ENCODE assay signal across 17 cellular contexts in the genomic region with DNA sequence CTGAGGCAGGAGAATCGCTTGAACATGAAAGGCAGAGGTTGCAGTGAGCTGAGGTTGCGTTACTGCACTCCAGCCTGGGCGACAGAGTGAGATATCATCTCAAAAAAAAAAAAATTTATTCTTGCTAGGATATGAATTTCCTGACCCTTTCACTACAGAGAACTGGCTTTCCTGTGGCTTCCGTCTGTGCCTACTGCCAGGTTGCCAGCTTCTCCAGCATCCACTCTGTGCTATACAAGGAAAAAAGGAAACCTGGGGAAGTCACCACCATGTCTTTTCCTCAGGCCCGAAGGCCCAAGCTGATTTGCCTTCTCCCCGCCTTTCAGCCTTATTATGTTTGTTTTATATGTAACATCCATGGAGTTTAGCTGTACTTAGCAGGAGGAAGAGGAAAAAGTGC.
DNase-seq lines count a peak whose midpoint lies in the region; ATAC-seq and TF ChIP-seq lines count a peak whose summit lies in the region.
"Had no signal": no experiment of that assay in that cellular context is flagged by ENCODE, and none has a peak within 500 bp of the region (broad histone marks: within the 10 kb centered on the region; RNA-seq: fewer than 3 reads in every experiment).

No MANE protein-coding gene starts in this region.

- H3K36me3 Mint-ChIP-seq in activated CD8-positive, alpha-beta memory T cell treated with anti-CD3 and anti-CD28 coated beads, Interleukin-2, amount 10 ng/mL, durations not matched to agents 7 days and 5 days, result no peaks in the 10 kb centered on the region
- peaks cover 8% of the 10 kb centered on the region for H3K36me3 Mint-ChIP-seq in nephron (ENCODE audit: low read depth)
- H3K36me3 Mint-ChIP-seq: CD4-positive, alpha-beta memory T cell had no signal

- intact Hi-C loops in body of pancreas (cut with DNase I), result no loop called here

- ATAC-seq in activated CD8-positive, alpha-beta memory T cell treated with anti-CD3 and anti-CD28 coated beads, Interleukin-2, amount 10 ng/mL, durations not matched to agents 7 days and 5 days, result no peak
- no peak for ATAC-seq in body of pancreas
- ATAC-seq in HG02870 (IDR thresholded peaks at IDR 0.05; ENCODE audit: unreplicated experiment), result no peak

- H3K9me3 ChIP-seq in body of pancreas, result no peaks in the 10 kb centered on the region
- H3K9me3 ChIP-seq: BLaER1, HAP-1 had no signal

- H3K4me3 ChIP-seq in body of pancreas, result no peak overlapping the region
- H3K4me3 ChIP-seq: BLaER1, HAP-1 had no signal

- TF ChIP-seq CTCF in nephron (IDR thresholded peaks at IDR 0.05; ENCODE audit: unreplicated experiment in 3 of 3), result no peak
- TF ChIP-seq CTCF in body of pancreas (IDR thresholded peaks at IDR 0.05), result no peak

- H3K4me3 Mint-ChIP-seq in activated CD8-positive, alpha-beta memory T cell treated with anti-CD3 and anti-CD28 coated beads, Interleukin-2, amount 10 ng/mL, durations not matched to agents 7 days and 5 days, result no peak overlapping the region
- no peak overlapping the region for H3K4me3 Mint-ChIP-seq in nephron
- H3K4me3 Mint-ChIP-seq: CD14-positive monocyte; CD4-positive, alpha-beta memory T cell had no signal

- H3K27me3 Mint-ChIP-seq in activated CD8-positive, alpha-beta memory T cell treated with anti-CD3 and anti-CD28 coated beads, Interleukin-2, amount 10 ng/mL, durations not matched to agents 7 days and 5 days, result no peaks in the 10 kb centered on the region
- no peaks in the 10 kb centered on the region for H3K27me3 Mint-ChIP-seq in nephron (ENCODE audit: low read depth)
- H3K27me3 Mint-ChIP-seq: CD4-positive, alpha-beta memory T cell had no signal

- no peaks in the 10 kb centered on the region for H3K4me1 Mint-ChIP-seq in activated CD8-positive, alpha-beta memory T cell treated with anti-CD3 and anti-CD28 coated beads, Interleukin-2, amount 10 ng/mL, durations not matched to agents 7 days and 5 days
- peaks cover 48% of the 10 kb centered on the region for H3K4me1 Mint-ChIP-seq in nephron
- H3K4me1 Mint-ChIP-seq: CD4-positive, alpha-beta memory T cell had no signal

- H3K27ac Mint-ChIP-seq in activated CD8-positive, alpha-beta memory T cell treated with anti-CD3 and anti-CD28 coated beads, Interleukin-2, amount 10 ng/mL, durations not matched to agents 7 days and 5 days, result peak overlapping the region; percentile 6
- peak overlapping the region; percentile 62 to 82 (median 62) for H3K27ac Mint-ChIP-seq in nephron
- H3K27ac Mint-ChIP-seq: CD4-positive, alpha-beta memory T cell had no signal

- H3K36me3 ChIP-seq in body of pancreas (replicated peaks in 1 of 2; ENCODE audit: insufficient read depth in 1 of 2, low read depth in 2 of 2), result no peaks in the 10 kb centered on the region
- H3K36me3 ChIP-seq: BLaER1, HAP-1 had no signal

- no peak for DNase-seq in activated CD8-positive, alpha-beta memory T cell treated with anti-CD3 and anti-CD28 coated beads, Interleukin-2, amount 10 ng/mL, durations not matched to agents 7 days and 5 days
- DNase-seq in activated CD8-positive, alpha-beta memory T cell treated with anti-CD3 and anti-CD28 coated beads for 24 hours, result no peak
- DNase-seq in cerebellum (ENCODE audit: low spot score) (peak; percentile 59), body of pancreas (no peak), NCI-H187 (lab: John Stamatoyannopoulos, UW) (no peak), mesenteric fat pad (ENCODE audit: low spot score) (no peak)
- DNase-seq: 8988T; CD4-positive, alpha-beta memory T cell; DMS153; DMS79; GF-D8; IMR-90 had no signal

- WGBS in body of pancreas, 2 donors, result 88 to 89% methylated on average over 6 of the region's 6 CpGs

- no peaks in the 10 kb centered on the region for H3K9me3 Mint-ChIP-seq in activated CD8-positive, alpha-beta memory T cell treated with anti-CD3 and anti-CD28 coated beads, Interleukin-2, amount 10 ng/mL, durations not matched to agents 7 days and 5 days (ENCODE audit: low read depth)
- H3K9me3 Mint-ChIP-seq in nephron, result no peaks in the 10 kb centered on the region
- H3K9me3 Mint-ChIP-seq: CD4-positive, alpha-beta memory T cell had no signal

- CTCF ChIA-PET in activated CD8-positive, alpha-beta memory T cell treated with anti-CD3 and anti-CD28 coated beads, Interleukin-2, amount 10 ng/mL, durations not matched to agents 7 days and 5 days (lab: Charles Lee), result no interaction called here

- no peak for TF ChIP-seq POLR2A in body of pancreas (IDR thresholded peaks at IDR 0.05)

- no peaks in the 10 kb centered on the region for H3K27me3 ChIP-seq in body of pancreas
- H3K27me3 ChIP-seq: BLaER1 had no signal

- no peaks in the 10 kb centered on the region for H3K4me1 ChIP-seq in body of pancreas
- H3K4me1 ChIP-seq: BLaER1 had no signal

- no peak overlapping the region for H3K27ac ChIP-seq in body of pancreas
- H3K27ac ChIP-seq: BLaER1 had no signal
